Comparison of ENCODE assay signal across 15 cellular contexts in the genomic region with DNA sequence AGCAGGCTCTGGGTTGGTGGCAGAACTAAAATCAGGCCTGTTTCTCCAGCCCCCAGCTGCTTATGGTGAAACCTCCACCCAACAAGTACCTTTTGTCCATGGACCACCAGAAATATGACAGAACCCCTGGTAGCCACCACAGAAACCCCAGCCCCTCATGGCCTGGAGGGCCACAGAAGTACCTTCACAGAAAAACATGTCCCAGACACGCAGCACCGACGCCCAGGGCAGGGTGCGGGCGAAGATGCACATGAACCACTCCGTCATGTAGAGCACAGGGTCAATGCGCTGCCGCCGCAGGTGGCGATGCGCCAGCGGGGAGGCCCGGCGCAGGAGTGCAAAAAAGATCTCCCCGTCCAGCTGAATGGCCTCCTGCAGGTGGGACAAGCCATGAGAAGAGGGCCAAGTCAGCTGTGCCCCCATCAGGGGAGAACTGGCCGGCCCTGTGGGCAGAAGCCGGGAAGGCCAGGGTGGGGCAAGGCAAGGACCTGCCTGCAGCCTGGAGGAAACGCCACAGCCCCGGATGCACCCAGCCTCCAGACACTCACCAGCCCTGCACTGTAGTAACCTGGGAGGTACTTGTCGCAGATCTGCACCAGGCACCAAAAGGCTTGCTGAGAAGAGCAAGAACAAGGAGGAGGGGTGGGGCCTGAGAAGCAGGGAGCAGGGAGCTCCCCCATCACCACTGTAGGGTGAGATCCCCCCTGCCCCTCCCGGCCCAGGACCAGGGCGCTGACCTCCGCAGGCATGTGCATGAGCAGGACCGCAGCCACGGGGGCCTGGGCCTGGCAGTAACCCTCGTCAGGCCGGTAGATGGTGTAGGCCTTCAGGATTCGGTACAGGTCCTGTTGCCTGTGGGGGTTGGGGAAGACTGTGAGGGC. TPM values are rescaled to one million over a fixed set of nuclear protein-coding genes. Genes with fewer than 3 reads are reported as not detected.
"Had no signal": no experiment of that assay in that cellular context is flagged by ENCODE, and none has a peak within 500 bp of the region (broad histone marks: within the 10 kb centered on the region; RNA-seq: fewer than 3 reads in every experiment).

No MANE protein-coding gene starts in this region.

- H3K27ac ChIP-seq: adrenal gland, hepatocyte, tibial nerve had no signal

- H3K27me3 Mint-ChIP-seq: stimulated activated memory B cell treated with anti-CD40 and anti-IgM and Interleukin-4, amounts not matched to agents 10 μg/mL and 1 μg/mL and 100 μg/mL, for 72 hours had no signal

- ATAC-seq: stimulated activated memory B cell treated with anti-CD40 and anti-IgM and Interleukin-4, amounts not matched to agents 10 μg/mL and 1 μg/mL and 100 μg/mL, for 72 hours had no signal

- H3K27me3 ChIP-seq: adrenal gland, hepatocyte, tibial nerve had no signal

- DNase-seq: activated CD4-positive, alpha-beta T cell treated with anti-CD3 and anti-CD28 coated beads for 4 hours; activated naive CD4-positive, alpha-beta T cell treated with Interleukin-2 at 50 U/mL for 16 hours; cerebellar nuclear complex; dermis blood vessel endothelial cell; small intestine; SW 1271; T-helper 9 cell had no signal

- H3K9me3 Mint-ChIP-seq: endodermal cell; mesothelial cell of epicardium; stimulated activated memory B cell treated with anti-CD40 and anti-IgM and Interleukin-4, amounts not matched to agents 10 μg/mL and 1 μg/mL and 100 μg/mL, for 72 hours had no signal

- H2AFZ ChIP-seq: hepatocyte had no signal

- H3K4me3 Mint-ChIP-seq: endodermal cell; mesothelial cell of epicardium; stimulated activated memory B cell treated with anti-CD40 and anti-IgM and Interleukin-4, amounts not matched to agents 10 μg/mL and 1 μg/mL and 100 μg/mL, for 72 hours had no signal

- H3K9me3 ChIP-seq: adrenal gland, tibial nerve had no signal

- H3K27ac Mint-ChIP-seq: endodermal cell, mesothelial cell of epicardium had no signal

- H3K4me2 ChIP-seq: hepatocyte had no signal

- H3K4me3 ChIP-seq: adrenal gland, hepatocyte, tibial nerve had no signal

RNA-seq across cellular contexts. Expression of a gene that starts 15.4 kb away (rescaled TPM):
- total RNA-seq: dermis blood vessel endothelial cell, kidney epithelial cell, subcutaneous adipose tissue, tibial nerve had no signal

RNA-seq across cellular contexts. Expression of a gene that starts 23.1 kb away (rescaled TPM):
- total RNA-seq: dermis blood vessel endothelial cell, hepatocyte had no signal
